In genomic region chr3:38738630-38739395, GRCh38 we compare ENCODE assay signal across 9 cellular contexts.
A peak's percentile ranks its signal among the peaks of the same experiment; 100 is the strongest.
DNase-seq lines count a peak whose midpoint lies in the region; ATAC-seq and TF ChIP-seq lines count a peak whose summit lies in the region.
"Had no signal": no experiment of that assay in that cellular context is flagged by ENCODE, and none has a peak within 500 bp of the region (broad histone marks: within the 10 kb centered on the region; RNA-seq: fewer than 3 reads in every experiment).

No MANE protein-coding gene starts in this region.

- in situ Hi-C loops in Caki2 (cut with HindIII; ENCODE audit: low pct_unique_long_range_greater_than_20kb, low sequenced_read_pairs), result no loop called here

- DNase-seq in Caki2 (ENCODE audit: low read depth), result peak; percentile 1
- DNase-seq in PC-3, result peak; percentile 71
- peak; percentile 3 to 41 for DNase-seq in fibroblast of lung (ENCODE audit: low read depth in 2 of 2)
- peak; percentile 2 to 33 (median 15) for DNase-seq in stimulated activated CD4-positive, alpha-beta T cell treated with anti-CD3 and anti-CD28 coated beads, TNF-alpha, amount 100 ng/mL, for 48 hours (ENCODE audit: low read depth in 3 of 3)

- no peak overlapping the region for H3K4me2 ChIP-seq in PC-3 (ENCODE audit: low read length)
- no peak overlapping the region for H3K4me2 ChIP-seq in fibroblast of lung (ENCODE audit: extremely low read depth, insufficient read depth, low read length)

- H2AFZ ChIP-seq in PC-3 (ENCODE audit: low read length) (no peak overlapping the region), fibroblast of lung (ENCODE audit: low read length) (no peak overlapping the region)

- ATAC-seq in GM19351 (IDR thresholded peaks at IDR 0.05; ENCODE audit: unreplicated experiment), result peak; percentile 56
- ATAC-seq in PC-3, result peak; percentile 49
- ATAC-seq in GM21576 (IDR thresholded peaks at IDR 0.05; ENCODE audit: unreplicated experiment), result no peak
- no peak for ATAC-seq in GM21619 (IDR thresholded peaks at IDR 0.05; ENCODE audit: unreplicated experiment)
- no peak for ATAC-seq in HG03378 (IDR thresholded peaks at IDR 0.05; ENCODE audit: unreplicated experiment)

- H3K4me1 ChIP-seq in PC-3 (ENCODE audit: insufficient read depth, low read length), result no peaks in the 10 kb centered on the region
- no peaks in the 10 kb centered on the region for H3K4me1 ChIP-seq in fibroblast of lung (ENCODE audit: control insufficient read depth, extremely low read depth, insufficient read depth, low read length)

- H3K36me3 ChIP-seq in PC-3 (ENCODE audit: low read depth, low read length), result no peaks in the 10 kb centered on the region
- H3K36me3 ChIP-seq in fibroblast of lung (ENCODE audit: control insufficient read depth, insufficient read depth, low read length), result no peaks in the 10 kb centered on the region
- H3K36me3 ChIP-seq: neutrophil had no signal

- BruUV-seq in PC-3 (replicated peaks; lab: Mats Ljungman, UMichigan), result no TSS peak

- intact Hi-C loops in PC-3 (cut with micrococcal nuclease), result loop anchor here (1.0 kb wide), 1 partner anchor 261 kb away; no protein-coding TSS in a partner anchor

- peaks cover 59% of the 10 kb centered on the region for H3K27me3 ChIP-seq in PC-3 (ENCODE audit: low read length)
- no peaks in the 10 kb centered on the region for H3K27me3 ChIP-seq in fibroblast of lung (ENCODE audit: control insufficient read depth, insufficient read depth, low read length)

- H3K9me3 ChIP-seq in PC-3 (ENCODE audit: low read length) (no peaks in the 10 kb centered on the region), fibroblast of lung (ENCODE audit: control insufficient read depth, insufficient read depth, low read depth, low read length) (no peaks in the 10 kb centered on the region)
- H3K9me3 ChIP-seq: neutrophil had no signal

- H3F3A ChIP-seq in PC-3 (ENCODE audit: low read length, unreplicated experiment), result no peaks in the 10 kb centered on the region

- TF ChIP-seq CTCF in PC-3 (conservative IDR thresholded peaks at IDR 0.05; ENCODE audit: low read depth, low read length), result peak; percentile 83
- TF ChIP-seq CTCF in fibroblast of lung (conservative IDR thresholded peaks at IDR 0.05 in 1 of 2, IDR thresholded peaks at IDR 0.05 in 1 of 2; ENCODE audit: low read depth in 1 of 2, low read length in 2 of 2), result peak; percentile 54 to 81

- H3K27ac ChIP-seq in PC-3 (ENCODE audit: low read length) (no peak overlapping the region), fibroblast of lung (ENCODE audit: insufficient read depth, low read length) (no peak overlapping the region)
- H3K27ac ChIP-seq: neutrophil had no signal

- POLR2A ChIA-PET in PC-3 (lab: Charles Lee; ENCODE audit: unreplicated experiment), result interaction anchor here (0.6 kb wide), 1 partner anchor 93 kb away, joined by 3 read pairs; no protein-coding TSS in a partner anchor

- H3K9ac ChIP-seq in PC-3 (ENCODE audit: low read length) (no peak overlapping the region), fibroblast of lung (ENCODE audit: insufficient read depth, low read length) (no peak overlapping the region)

- H3K4me3 ChIP-seq in PC-3 (ENCODE audit: low read length) (no peak overlapping the region), fibroblast of lung (replicated peaks in 1 of 4; ENCODE audit: control extremely low read depth in 1 of 4, insufficient read depth in 1 of 4, low read depth in 3 of 4, low read length in 4 of 4) (no peak overlapping the region)

- CTCF ChIA-PET in PC-3 (lab: Charles Lee), result no interaction called here

- H3K79me2 ChIP-seq in PC-3 (ENCODE audit: low read length) (no peaks in the 10 kb centered on the region), fibroblast of lung (ENCODE audit: control insufficient read depth, insufficient read depth, low read length) (no peaks in the 10 kb centered on the region)

- no peaks in the 10 kb centered on the region for H3K9me2 ChIP-seq in PC-3 (replicated peaks; ENCODE audit: low read length)

- H4K20me1 ChIP-seq in PC-3 (ENCODE audit: low read length) (no peaks in the 10 kb centered on the region), fibroblast of lung (ENCODE audit: control insufficient read depth, extremely low read depth, insufficient read depth, low read length) (no peaks in the 10 kb centered on the region)

Comparison
In these comparisons a context has a peak if more than half of its experiments do, and no peak if none do; other contexts are left out.
1. DNase-seq: peak in every context shown above with its lines; median percentile 71 in PC-3; 22 in fibroblast of lung; 15 in stimulated activated CD4-positive, alpha-beta T cell treated with anti-CD3 and anti-CD28 coated beads, TNF-alpha, amount 100 ng/mL, for 48 hours; 1 in Caki2.
2. ATAC-seq: peak in GM19351 (single experiment) and PC-3 (single experiment); none in GM21576 (single experiment), GM21619 (single experiment) and HG03378 (single experiment).